In genomic region chr5:132465095-132465707, GRCh38 we compare ENCODE assay signal across 11 cellular contexts. TPM values are rescaled to one million over a fixed set of nuclear protein-coding genes. Genes with fewer than 3 reads are reported as not detected.
A peak's percentile ranks its signal among the peaks of the same experiment; 100 is the strongest.
DNase-seq lines count a peak whose midpoint lies in the region; ATAC-seq, FAIRE-seq and TF ChIP-seq lines count a peak whose summit lies in the region.
"Had no signal": no experiment of that assay in that cellular context is flagged by ENCODE, and none has a peak within 500 bp of the region (broad histone marks: within the 10 kb centered on the region; RNA-seq: fewer than 3 reads in every experiment).

No MANE protein-coding gene starts in this region.

- no peak for TF ChIP-seq EP300 in GM12878 (IDR thresholded peaks at IDR 0.05; ENCODE audit: borderline replicate concordance in 1 of 2, control insufficient read depth in 1 of 2, low read depth in 2 of 2, low read length in 2 of 2)

- in situ Hi-C loops in GM12878 (cut with MboI) = no loop called here

- no peak overlapping the region for H2AFZ ChIP-seq in GM12878 (ENCODE audit: control insufficient read depth, low read depth, low read length)

- H3K27ac ChIP-seq in left ventricle myocardium inferior (replicated peaks) = peak overlapping the region; percentile 76
- peak overlapping the region; percentile 96 for H3K27ac ChIP-seq in GM12878 (ENCODE audit: control insufficient read depth, insufficient read depth)

- H3K4me1 ChIP-seq in left ventricle myocardium inferior = peaks cover 90% of the 10 kb centered on the region
- peaks cover 63% of the 10 kb centered on the region for H3K4me1 ChIP-seq in GM12878 (ENCODE audit: control insufficient read depth, insufficient read depth, low read length)

- H3K4me3 ChIP-seq in left ventricle myocardium inferior (no peak overlapping the region), GM12878 (peak overlapping the region; percentile 14; the same call in 1 of the 2 replicates)
- H3K4me3 ChIP-seq: adrenal gland had no signal

- peaks cover 6% of the 10 kb centered on the region for H3K79me2 ChIP-seq in GM12878 (ENCODE audit: control insufficient read depth, insufficient read depth, low read length)

- H4K20me1 ChIP-seq in GM12878 (ENCODE audit: control insufficient read depth, insufficient read depth) = no peaks in the 10 kb centered on the region

- POLR2A ChIA-PET in GM12878 (lab: Charles Lee) = interaction anchor here (1.0 to 6.4 kb wide), 13 partner anchors 9 to 54 kb away, joined by 3 to 92 read pairs (median 5); partner anchors contain the start of gene IRF1

- TF ChIP-seq RAD21 in GM12878 (IDR thresholded peaks at IDR 0.05; ENCODE audit: insufficient read depth, low read depth, low read length) = no peak

- no peak for TF ChIP-seq POLR2A in GM12878 (IDR thresholded peaks at IDR 0.05; ENCODE audit: low read depth, low read length)

- H3K4me2 ChIP-seq in GM12878 (ENCODE audit: control insufficient read depth, insufficient read depth) = peak overlapping the region; percentile 97

- no peaks in the 10 kb centered on the region for H3K27me3 ChIP-seq in left ventricle myocardium inferior (ENCODE audit: low read depth)
- H3K27me3 ChIP-seq in GM12878 (replicated peaks in 1 of 2; ENCODE audit: control insufficient read depth in 2 of 2, insufficient read depth in 2 of 2, low read length in 1 of 2) = no peaks in the 10 kb centered on the region
- H3K27me3 ChIP-seq: adrenal gland, suprapubic skin had no signal

- CTCF ChIA-PET in GM12878 (lab: Yijun Ruan, JAX) = interaction anchor here (0.6 to 12.8 kb wide), 18 partner anchors 8 to 227 kb away, joined by 3 to 139 read pairs (median 6); partner anchors contain the start of gene IRF1

- TF ChIP-seq CTCF in left ventricle myocardium inferior (IDR thresholded peaks at IDR 0.05; ENCODE audit: borderline replicate concordance) (no peak), GM12878 (IDR thresholded peaks at IDR 0.05 in 2 of 3, conservative IDR thresholded peaks at IDR 0.05 in 1 of 3; ENCODE audit: control insufficient read depth in 2 of 3, extremely low read depth in 1 of 3, insufficient read depth in 1 of 3, low read depth in 3 of 3, low read length in 3 of 3) (no peak)

- H3K9me3 ChIP-seq in left ventricle myocardium inferior (replicated peaks) (no peaks in the 10 kb centered on the region), GM12878 (replicated peaks; ENCODE audit: control insufficient read depth, insufficient read depth, low read length) (no peaks in the 10 kb centered on the region)
- H3K9me3 ChIP-seq: adrenal gland, suprapubic skin had no signal

- intact Hi-C loops in left ventricle myocardium inferior (cut with micrococcal nuclease) = no loop called here
- intact Hi-C loops in Right ventricle myocardium superior (cut with DNase I) = no loop called here
- intact Hi-C loops in GM12878 (cut with micrococcal nuclease; ENCODE audit: unreplicated experiment) = no loop called here

- no peak for DNase-seq in left ventricle myocardium inferior
- DNase-seq in Right ventricle myocardium superior = no peak
- no peak for DNase-seq in GM12878 (ENCODE audit: low read depth, low spot score)
- DNase-seq in myocyte (ENCODE audit: low read depth) = peak; percentile 35
- no peak for DNase-seq in left lobe of liver (ENCODE audit: low spot score)
- no peak for DNase-seq in SIG-M5 treated with dmso at 0.1 percent for 504 hours (lab: John Stamatoyannopoulos, UW; ENCODE audit: unreplicated experiment)
- DNase-seq in stimulated activated CD4-positive, alpha-beta T cell treated with anti-CD3 and anti-CD28 coated beads, Interleukin-1b, Interleukin-23, amount 100 ng/mL, for 48 hours = no peak
- DNase-seq: NCI-H1105 had no signal

- H3K36me3 ChIP-seq in left ventricle myocardium inferior = peaks cover 12% of the 10 kb centered on the region
- peaks cover 5 to 12% of the 10 kb centered on the region in 2 experiments for H3K36me3 ChIP-seq in GM12878 (ENCODE audit: control insufficient read depth in 2 of 2, insufficient read depth in 2 of 2, low read length in 1 of 2)
- H3K36me3 ChIP-seq: adrenal gland had no signal

- 78% methylated on average over 10 of the region's 10 CpGs for WGBS in GM12878 (ENCODE audit: insufficient coverage, insufficient replicate concordance, low lambda C conversion rate, missing lambda C conversion rate)

- SMC1A ChIA-PET in GM12878 (lab: Charles Lee; ENCODE audit: uncharacterized antibody, unreplicated experiment) = interaction anchor here (0.6 to 15.9 kb wide), 13 partner anchors 8 to 317 kb away, joined by 3 to 300 read pairs (median 8); partner anchors contain the start of gene IRF1

- RAD21 ChIA-PET in GM12878 (lab: Charles Lee; ENCODE audit: unreplicated experiment) = interaction anchor here (1.2 to 6.4 kb wide), 11 partner anchors 8 to 49 kb away, joined by 4 to 146 read pairs (median 38); partner anchors contain the start of gene IRF1

- H3K9ac ChIP-seq in GM12878 (ENCODE audit: control insufficient read depth, insufficient read depth, low read length) = peak overlapping the region; percentile 11; the same call in 1 of the 2 replicates

- FAIRE-seq in GM12878 (lab: Jason Lieb, UNC) = no peak

- no peak for ATAC-seq in Right ventricle myocardium superior (ENCODE audit: poor library complexity)
- ATAC-seq in GM12878 = no peak
- ATAC-seq in left lobe of liver = no peak
- no peak for ATAC-seq in HG03175 (IDR thresholded peaks at IDR 0.05; ENCODE audit: unreplicated experiment)

- no TSS peak for BruUV-seq in GM12878 (replicated peaks; lab: Mats Ljungman, UMichigan)

TF ChIP-seq in GM12878, 131 proteins besides CTCF, POLR2A, EP300 and RAD21 (continues in another document):
- TF ChIP-seq RFX5 (IDR thresholded peaks at IDR 0.05; ENCODE audit: low read depth, low read length) (no peak), HDGF (IDR thresholded peaks at IDR 0.05) (no peak), E2F8 (IDR thresholded peaks at IDR 0.05; ENCODE audit: low read depth, partially characterized antibody) (no peak), ATF2 (IDR thresholded peaks at IDR 0.05; ENCODE audit: low read length) (no peak), IKZF1 (conservative IDR thresholded peaks at IDR 0.05) (no peak), SIX5 (IDR thresholded peaks at IDR 0.05; ENCODE audit: low read depth, low read length, severe bottlenecking) (no peak)

RNA-seq across cellular contexts. Expression of gene IRF1, which starts 25.4 kb away (rescaled TPM):
- total RNA-seq in left ventricle myocardium inferior = 10.9 TPM
- 12.5 TPM for total RNA-seq in Right ventricle myocardium superior
- 216 and 219 TPM in 2 replicates for total RNA-seq in GM12878 (2013; cell fraction: nucleolus; rRNA removed)
- 29.9 and 30.5 TPM in 2 replicates for total RNA-seq in GM12878 (2014; rRNA removed)
- total RNA-seq in GM12878 (2014; rRNA removed; fragmentation: Illumina TruSeq; extraction: Trizol) = 41.9 and 45.3 TPM in 2 replicates
- total RNA-seq in GM12878 (2021) = 68.0 and 74.1 TPM in 2 replicates
- 19.0 TPM for polyA plus RNA-seq in GM12878 (2011; ENCODE audit: low read depth)
- polyA plus RNA-seq in GM12878 (2011; rRNA removed) = 37.5 and 50.7 TPM in 2 replicates
- 60.7 and 77.3 TPM in 2 replicates for polyA plus RNA-seq in GM12878 (2011; cell fraction: cytosol; rRNA removed)
- 156 and 160 TPM in 2 replicates for polyA plus RNA-seq in GM12878 (2011; cell fraction: nucleus; rRNA removed)
- polyA plus RNA-seq in GM12878 (2012) = 32.8 and 47.6 TPM in 2 replicates
- 45.9 and 48.6 TPM in 2 replicates for polyA plus RNA-seq in GM12878 (2014; fragmentation: Illumina TruSeq; extraction: Trizol)
- 10 to 100 TPM in 1 of 2 experiments, 1 to 10 TPM in 1; 6.9 to 14.0 TPM for polyA plus RNA-seq in GM12878 (2014; fragmentation: Nextera tagmentation; extraction: Ambion mirVana)
- 55.9 and 56.1 TPM in 2 replicates for polyA plus RNA-seq in GM12878 (2014; rRNA removed)
- 10 to 100 TPM; 62.1 to 65.0 TPM for polyA plus RNA-seq in GM12878 (2016; fragmentation: Nextera tagmentation; extraction: Ambion mirVana)
- polyA minus RNA-seq in GM12878 (2011; rRNA and poly(A)+ RNA removed) = 171 and 202 TPM in 2 replicates
- polyA minus RNA-seq in GM12878 (2011; cell fraction: cytosol; rRNA and poly(A)+ RNA removed) = 47.0 and 51.0 TPM in 2 replicates
- polyA minus RNA-seq in GM12878 (2011; cell fraction: nucleus; rRNA and poly(A)+ RNA removed) = 234 and 331 TPM in 2 replicates
- 9.8 and 11.7 TPM in 2 replicates for total RNA-seq in myocyte
- 37.0 TPM for polyA plus RNA-seq in myocyte (2012)
- total RNA-seq in left lobe of liver = 24.8 TPM
